Comparison of ENCODE assay signal across 27 cellular contexts in genomic region chrX:148574247-148574973, GRCh38.
DNase-seq lines count a peak whose midpoint lies in the region; ATAC-seq, FAIRE-seq and TF ChIP-seq lines count a peak whose summit lies in the region.
"Had no signal": no experiment of that assay in that cellular context is flagged by ENCODE, and none has a peak within 500 bp of the region (broad histone marks: within the 10 kb centered on the region; RNA-seq: fewer than 3 reads in every experiment).

No MANE protein-coding gene starts in this region.

- H3K79me2 ChIP-seq in OCI-LY7 (ENCODE audit: insufficient read depth, low read depth, low read length) = peaks cover 100% of the 10 kb centered on the region

- H3K9me3 ChIP-seq in OCI-LY7 (ENCODE audit: low read length) = no peaks in the 10 kb centered on the region
- H3K9me3 ChIP-seq: heart right ventricle, Peyer's patch, stomach had no signal

- intact Hi-C loops in OCI-LY7 (cut with micrococcal nuclease; ENCODE audit: unreplicated experiment) = loop anchor here (1.0 to 10.0 kb wide), 5 partner anchors 32 to 123 kb away; no protein-coding TSS in a partner anchor

- DNase-seq in AG08395 (ENCODE audit: low spot score) (peak; percentile 6), OCI-LY7 (ENCODE audit: low spot score) (peak; percentile 69), bronchial epithelial cell (ENCODE audit: low read depth) (peak; percentile 4), HCEC 1CT (no peak), amniotic stem cell (lab: John Stamatoyannopoulos, UW) (no peak)
- DNase-seq in central memory CD4-positive, alpha-beta T cell = no peak
- no peak for DNase-seq in stimulated activated CD4-positive, alpha-beta T cell treated with anti-CD3 and anti-CD28 coated beads, Interleukin-4, amount 100 ng/mL, for 4 hours
- DNase-seq: activated CD4-positive, alpha-beta memory T cell treated with anti-CD3 and anti-CD28 coated beads for 36 hours; activated effector memory CD4-positive, alpha-beta T cell treated with anti-CD3 and anti-CD28 coated beads, Interleukin-2, amount 50 U/mL, for 16 hours; activated naive CD8-positive, alpha-beta T cell treated with anti-CD3 and anti-CD28 coated beads, Interleukin-2, amount 50 U/mL, for 24 hours; CD4-positive, CD25-positive, alpha-beta regulatory T cell; heart right ventricle; HFFc6; Kasumi-1; natural killer cell; Peyer's patch; retina; stimulated activated CD4-positive, alpha-beta T cell treated with anti-CD3 and anti-CD28 coated beads, Interleukin-12 subunit alpha, Interleukin-12 subunit beta, amount 100 ng/mL, for 4 hours; stomach; trophoblast cell had no signal

- peaks cover 18% of the 10 kb centered on the region; the same call in 1 of the 2 replicates for H3K36me3 ChIP-seq in OCI-LY7 (ENCODE audit: insufficient read depth, low read length)
- no peaks in the 10 kb centered on the region for H3K36me3 ChIP-seq in bronchial epithelial cell (ENCODE audit: control insufficient read depth, insufficient read depth, low read length)
- H3K36me3 ChIP-seq: cardiac muscle cell, heart right ventricle, Peyer's patch, stomach had no signal

- POLR2A ChIA-PET in OCI-LY7 (lab: Charles Lee) = interaction anchor here (0.6 to 1.8 kb wide), 9 partner anchors 9 to 225 kb away, joined by 3 to 8 read pairs (median 3); no protein-coding TSS in a partner anchor

- no TSS peak for BruUV-seq in OCI-LY7 (replicated peaks; lab: Mats Ljungman, UMichigan)

- H3K4me2 ChIP-seq in OCI-LY7 (ENCODE audit: low read length) = peak overlapping the region; percentile 70

- CTCF ChIA-PET in OCI-LY7 (lab: Charles Lee; ENCODE audit: unreplicated experiment) = interaction anchor here (1.2 kb wide), 1 partner anchor 22 kb away, joined by 3 read pairs; no protein-coding TSS in a partner anchor

- no peaks in the 10 kb centered on the region for H4K20me1 ChIP-seq in OCI-LY7 (ENCODE audit: insufficient read depth, low read length)

- no peaks in the 10 kb centered on the region for H3K9me2 ChIP-seq in OCI-LY7 (ENCODE audit: insufficient read depth, low read length)

- peak overlapping the region; percentile 95 for H3K27ac ChIP-seq in OCI-LY7 (ENCODE audit: low read depth, low read length, poor library complexity, severe bottlenecking)
- H3K27ac ChIP-seq: cardiac muscle cell, heart right ventricle, Peyer's patch, SK-N-MC, stomach had no signal

- H3K27me3 ChIP-seq in bronchial epithelial cell (ENCODE audit: control insufficient read depth, insufficient read depth, low read length) = no peaks in the 10 kb centered on the region
- H3K27me3 ChIP-seq: cardiac muscle cell, heart right ventricle, Peyer's patch, stomach had no signal

- no peak for TF ChIP-seq CTCF in OCI-LY7 (conservative IDR thresholded peaks at IDR 0.05; ENCODE audit: low read length)
- no peak for TF ChIP-seq CTCF in bronchial epithelial cell (IDR thresholded peaks at IDR 0.05; ENCODE audit: insufficient read depth, low read length, severe bottlenecking)

- FAIRE-seq in bronchial epithelial cell (lab: Jason Lieb, UNC) = no peak
- FAIRE-seq: endothelial cell of umbilical vein, G401.6 had no signal

- peak; percentile 59 for ATAC-seq in GM21360 (IDR thresholded peaks at IDR 0.05; ENCODE audit: unreplicated experiment)
- ATAC-seq: activated naive CD8-positive, alpha-beta T cell treated with anti-CD3 and anti-CD28 coated beads, Interleukin-2, amount 50 U/mL, for 24 hours; heart right ventricle; left lobe of liver; natural killer cell; WTC11 had no signal

- H3K4me3 ChIP-seq in OCI-LY7 (ENCODE audit: low read depth, low read length, poor library complexity, severe bottlenecking) (peak overlapping the region; percentile 47), bronchial epithelial cell (ENCODE audit: low read depth, low read length) (no peak overlapping the region)
- H3K4me3 ChIP-seq: cardiac muscle cell, heart right ventricle, Peyer's patch, SK-N-MC, stomach had no signal

- no peak overlapping the region for H2AFZ ChIP-seq in OCI-LY7 (ENCODE audit: low read length)

- peaks cover 84% of the 10 kb centered on the region for H3K4me1 ChIP-seq in OCI-LY7 (ENCODE audit: insufficient read depth, low read length, poor library complexity, severe bottlenecking)
- H3K4me1 ChIP-seq: heart right ventricle, Peyer's patch, stomach had no signal

Comparison
In these comparisons a context has a peak if more than half of its experiments do, and no peak if none do; other contexts are left out.
1. DNase-seq: peak in AG08395 (single experiment), OCI-LY7 (single experiment) and bronchial epithelial cell (single experiment); none in HCEC 1CT (single experiment), central memory CD4-positive, alpha-beta T cell (single experiment), stimulated activated CD4-positive, alpha-beta T cell treated with anti-CD3 and anti-CD28 coated beads, Interleukin-4, amount 100 ng/mL, for 4 hours (0 of 2) and amniotic stem cell (single experiment).